Comparison of ENCODE assay signal across 25 cellular contexts in genomic region chr10:3103646-3104045, GRCh38. TPM values are rescaled to one million over a fixed set of nuclear protein-coding genes. Genes with fewer than 3 reads are reported as not detected.
DNase-seq lines count a peak whose midpoint lies in the region; ATAC-seq, FAIRE-seq and TF ChIP-seq lines count a peak whose summit lies in the region.
"Had no signal": no experiment of that assay in that cellular context is flagged by ENCODE, and none has a peak within 500 bp of the region (broad histone marks: within the 10 kb centered on the region; RNA-seq: fewer than 3 reads in every experiment).

No MANE protein-coding gene starts in this region.

- H3K4me1 Mint-ChIP-seq in astrocyte (ENCODE audit: low read depth, unreplicated experiment): peaks cover 12% of the 10 kb centered on the region

- peak overlapping the region in 7 of 12 donors; percentile 13 to 72 (median 57) for H3K27ac ChIP-seq in heart left ventricle
- H3K27ac ChIP-seq in astrocyte (ENCODE audit: low read depth, low read length): peak overlapping the region; percentile 67
- peak overlapping the region; percentile 73 for H3K27ac ChIP-seq in layer of hippocampus (ENCODE audit: low read depth, low read length)
- peak overlapping the region; percentile 4 to 91 for H3K27ac ChIP-seq in thoracic aorta
- H3K27ac ChIP-seq: parathyroid adenoma had no signal

- no peak overlapping the region for H3K4me3 Mint-ChIP-seq in astrocyte (ENCODE audit: unreplicated experiment)
- H3K4me3 Mint-ChIP-seq: activated CD4-positive, alpha-beta memory T cell treated with anti-CD3 and anti-CD28 coated beads for 36 hours; activated T-helper 17 cell treated with anti-CD3 and anti-CD28 coated beads, Interleukin-2, amount 50 U/mL, for 72 hours; IgD-negative memory B cell had no signal

- H3K9me3 Mint-ChIP-seq in astrocyte (ENCODE audit: unreplicated experiment): no peaks in the 10 kb centered on the region
- H3K9me3 Mint-ChIP-seq: activated CD4-positive, alpha-beta memory T cell treated with anti-CD3 and anti-CD28 coated beads for 36 hours; activated T-helper 17 cell treated with anti-CD3 and anti-CD28 coated beads, Interleukin-2, amount 50 U/mL, for 72 hours; IgD-negative memory B cell had no signal

- peak overlapping the region; percentile 49 for H3K9ac ChIP-seq in astrocyte (ENCODE audit: low read length)
- H3K9ac ChIP-seq: parathyroid adenoma had no signal

- H3K4me1 ChIP-seq in heart left ventricle (peaks cover 0 to 49% (median 17%) of the 10 kb centered on the region in 12 donors), astrocyte (ENCODE audit: insufficient read depth, low read length) (peaks cover 20% of the 10 kb centered on the region), thoracic aorta (ENCODE audit: control insufficient read depth in 1 of 2, low read depth in 2 of 2) (peaks cover 30 to 50% of the 10 kb centered on the region in 2 donors)
- H3K4me1 ChIP-seq: BE2C, parathyroid adenoma had no signal

- no peaks in the 10 kb centered on the region for H3K9me3 ChIP-seq in heart left ventricle
- H3K9me3 ChIP-seq in astrocyte (ENCODE audit: insufficient read depth, low read depth, low read length): no peaks in the 10 kb centered on the region
- no peaks in the 10 kb centered on the region for H3K9me3 ChIP-seq in thoracic aorta
- H3K9me3 ChIP-seq: BE2C, SJSA1, tibial artery had no signal

- H3K36me3 Mint-ChIP-seq in astrocyte (ENCODE audit: low read depth, unreplicated experiment): peaks cover 28% of the 10 kb centered on the region

- TF ChIP-seq CTCF in heart left ventricle (IDR thresholded peaks at IDR 0.05): no peak
- TF ChIP-seq CTCF in astrocyte (IDR thresholded peaks at IDR 0.05; ENCODE audit: insufficient read depth, low read depth, low read length): no peak
- no peak for TF ChIP-seq CTCF in thoracic aorta (IDR thresholded peaks at IDR 0.05)

- intact Hi-C loops in heart left ventricle (cut with DNase I) (no loop called here), left ventricle myocardium superior (cut with micrococcal nuclease) (no loop called here)

- no peak for TF ChIP-seq POLR2A in heart left ventricle (IDR thresholded peaks at IDR 0.05)

- H3K79me2 ChIP-seq in astrocyte (ENCODE audit: insufficient read depth, low read length): peaks cover 61% of the 10 kb centered on the region
- H3K79me2 ChIP-seq: parathyroid adenoma had no signal

- FAIRE-seq in astrocyte (lab: Jason Lieb, UNC): no peak
- FAIRE-seq: A204.1, TTC549 had no signal

- DNase-seq in heart left ventricle (no peak), left ventricle myocardium superior (no peak), astrocyte (ENCODE audit: low read depth) (no peak), thoracic aorta (ENCODE audit: low spot score) (no peak), Ammon's horn (ENCODE audit: low spot score) (no peak)
- DNase-seq: activated CD4-positive, alpha-beta memory T cell treated with anti-CD3 and anti-CD28 coated beads for 36 hours; activated CD4-positive, CD25-positive, alpha-beta regulatory T cell treated with anti-CD3 and anti-CD28 coated beads, Interleukin-2, amount 50 U/mL, for 72 hours; activated CD8-positive, alpha-beta memory T cell treated with anti-CD3 and anti-CD28 coated beads, Interleukin-2, amount 50 U/mL, for 4 hours; activated naive CD4-positive, alpha-beta T cell treated with anti-CD3 and anti-CD28 coated beads, Interleukin-2, amount 50 U/mL, for 16 hours; BE2C; glutamatergic neuron; NCI-H187 treated with DMSO at 0.1 percent for 48 hours; NCI-H526 treated with DMSO at 0.1 percent for 48 hours; stimulated activated naive CD8-positive, alpha-beta T cell treated with anti-CD3 and anti-CD28 coated beads, Interleukin-15, Interleukin-2, amounts not matched to agents 100 U/mL and 50 U/mL, for 24 hours had no signal

- no peak overlapping the region for H3K4me2 ChIP-seq in astrocyte (ENCODE audit: low read length)

- H3K27me3 ChIP-seq in heart left ventricle (no peaks in the 10 kb centered on the region), astrocyte (ENCODE audit: insufficient read depth, low read length) (no peaks in the 10 kb centered on the region), layer of hippocampus (ENCODE audit: control insufficient read depth, insufficient read depth, low read length) (no peaks in the 10 kb centered on the region), thoracic aorta (replicated peaks; ENCODE audit: insufficient read depth) (no peaks in the 10 kb centered on the region)
- H3K27me3 ChIP-seq: BE2C, SJSA1, tibial artery had no signal

- no peaks in the 10 kb centered on the region for H3K27me3 Mint-ChIP-seq in astrocyte (ENCODE audit: low read depth, unreplicated experiment)
- H3K27me3 Mint-ChIP-seq: activated CD4-positive, alpha-beta memory T cell treated with anti-CD3 and anti-CD28 coated beads for 36 hours; activated T-helper 17 cell treated with anti-CD3 and anti-CD28 coated beads, Interleukin-2, amount 50 U/mL, for 72 hours; IgD-negative memory B cell had no signal

- no peaks in the 10 kb centered on the region for H4K20me1 ChIP-seq in astrocyte (ENCODE audit: insufficient read depth, low read length)

- WGBS in heart left ventricle, 4 donors: 93 to 96% (median 94%) methylated on average over 30 of the region's 30 CpGs

- peaks cover 0 to 74% (median 36%) of the 10 kb centered on the region in 9 donors for H3K36me3 ChIP-seq in heart left ventricle
- peaks cover 50% of the 10 kb centered on the region for H3K36me3 ChIP-seq in astrocyte (ENCODE audit: insufficient read depth, low read length)
- H3K36me3 ChIP-seq in thoracic aorta: peaks cover 7% of the 10 kb centered on the region
- H3K36me3 ChIP-seq: BE2C had no signal

- no peak overlapping the region for H3K4me3 ChIP-seq in heart left ventricle
- H3K4me3 ChIP-seq in astrocyte (ENCODE audit: insufficient read depth, low read depth, low read length): no peak overlapping the region
- H3K4me3 ChIP-seq in thoracic aorta: no peak overlapping the region
- H3K4me3 ChIP-seq: SJSA1, tibial artery had no signal

- H2AFZ ChIP-seq in astrocyte (ENCODE audit: low read depth, low read length): no peak overlapping the region
- H2AFZ ChIP-seq: parathyroid adenoma had no signal

- ATAC-seq in heart left ventricle (no peak), left ventricle myocardium superior (no peak), thoracic aorta (ENCODE audit: insufficient number of reproducible peaks, low FRiP score, low read depth) (no peak), HG03442 (IDR thresholded peaks at IDR 0.05; ENCODE audit: unreplicated experiment) (no peak), HG03159 (IDR thresholded peaks at IDR 0.05; ENCODE audit: unreplicated experiment) (no peak)
- ATAC-seq: activated T-helper 17 cell treated with anti-CD3 and anti-CD28 coated beads, Interleukin-2, amount 50 U/mL, for 72 hours; sciatic nerve; stimulated activated naive CD8-positive, alpha-beta T cell treated with anti-CD3 and anti-CD28 coated beads, Interleukin-15, Interleukin-2, amounts not matched to agents 100 U/mL and 50 U/mL, for 24 hours had no signal

- H3K27ac Mint-ChIP-seq in astrocyte (ENCODE audit: unreplicated experiment): no peak overlapping the region
- H3K27ac Mint-ChIP-seq: activated CD4-positive, alpha-beta memory T cell treated with anti-CD3 and anti-CD28 coated beads for 36 hours had no signal

RNA-seq across cellular contexts. Expression of gene PFKP, which starts 36.3 kb away (rescaled TPM):
- total RNA-seq in heart left ventricle (100 to 1,000 TPM; 141 to 318 (median 183) TPM), left ventricle myocardium superior (178 TPM), astrocyte (356 and 361 TPM in 2 replicates), thoracic aorta (100 to 1,000 TPM in 1 of 2 donors, 10 to 100 TPM in 1; 91.4 to 153 TPM)
- polyA plus RNA-seq in heart left ventricle: 100 to 1,000 TPM in 1 of 2 donors, 10 to 100 TPM in 1; 68.0 to 231 TPM
